ENCODE assay signal across 1 cellular context in the genomic region with DNA sequence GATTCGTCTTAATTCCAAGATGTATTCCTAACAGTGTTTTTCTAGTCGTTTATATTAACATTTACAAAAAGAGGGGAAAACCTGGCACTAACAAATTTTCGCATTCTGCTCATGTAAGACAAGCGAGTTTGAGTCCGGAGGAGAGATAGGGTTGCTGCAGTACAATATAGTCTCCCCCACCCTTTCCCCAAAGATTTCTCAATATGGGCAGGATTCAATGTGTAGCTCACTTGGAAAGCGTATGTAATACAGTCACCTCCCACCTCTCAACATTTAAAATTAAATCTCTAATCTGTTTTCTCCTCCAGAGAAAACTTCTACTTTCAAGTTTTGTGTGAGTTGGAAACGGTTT.
TF ChIP-seq lines count a peak whose summit lies in the region.

No MANE protein-coding gene starts in this region.

TF ChIP-seq in HepG2, 621 proteins besides CTCF, POLR2A, EP300 and RAD21 (continued from another document):
- TF ChIP-seq, protein P1, sequence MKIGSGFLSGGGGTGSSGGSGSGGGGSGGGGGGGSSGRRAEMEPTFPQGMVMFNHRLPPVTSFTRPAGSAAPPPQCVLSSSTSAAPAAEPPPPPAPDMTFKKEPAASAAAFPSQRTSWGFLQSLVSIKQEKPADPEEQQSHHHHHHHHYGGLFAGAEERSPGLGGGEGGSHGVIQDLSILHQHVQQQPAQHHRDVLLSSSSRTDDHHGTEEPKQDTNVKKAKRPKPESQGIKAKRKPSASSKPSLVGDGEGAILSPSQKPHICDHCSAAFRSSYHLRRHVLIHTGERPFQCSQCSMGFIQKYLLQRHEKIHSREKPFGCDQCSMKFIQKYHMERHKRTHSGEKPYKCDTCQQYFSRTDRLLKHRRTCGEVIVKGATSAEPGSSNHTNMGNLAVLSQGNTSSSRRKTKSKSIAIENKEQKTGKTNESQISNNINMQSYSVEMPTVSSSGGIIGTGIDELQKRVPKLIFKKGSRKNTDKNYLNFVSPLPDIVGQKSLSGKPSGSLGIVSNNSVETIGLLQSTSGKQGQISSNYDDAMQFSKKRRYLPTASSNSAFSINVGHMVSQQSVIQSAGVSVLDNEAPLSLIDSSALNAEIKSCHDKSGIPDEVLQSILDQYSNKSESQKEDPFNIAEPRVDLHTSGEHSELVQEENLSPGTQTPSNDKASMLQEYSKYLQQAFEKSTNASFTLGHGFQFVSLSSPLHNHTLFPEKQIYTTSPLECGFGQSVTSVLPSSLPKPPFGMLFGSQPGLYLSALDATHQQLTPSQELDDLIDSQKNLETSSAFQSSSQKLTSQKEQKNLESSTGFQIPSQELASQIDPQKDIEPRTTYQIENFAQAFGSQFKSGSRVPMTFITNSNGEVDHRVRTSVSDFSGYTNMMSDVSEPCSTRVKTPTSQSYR (CRISPR knock-in tag; IDR thresholded peaks at IDR 0.05; ENCODE audit: borderline replicate concordance), result 0 out of 2 replicates have a peak, but pooled peaks have one; percentile 6
- TF ChIP-seq RARA (CRISPR knock-in tag; IDR thresholded peaks at IDR 0.05), result no peak
TF ChIP-seq in HepG2: peak in this region for 6.
